Comparison of ENCODE assay signal across 1 cellular context in the genomic region with DNA sequence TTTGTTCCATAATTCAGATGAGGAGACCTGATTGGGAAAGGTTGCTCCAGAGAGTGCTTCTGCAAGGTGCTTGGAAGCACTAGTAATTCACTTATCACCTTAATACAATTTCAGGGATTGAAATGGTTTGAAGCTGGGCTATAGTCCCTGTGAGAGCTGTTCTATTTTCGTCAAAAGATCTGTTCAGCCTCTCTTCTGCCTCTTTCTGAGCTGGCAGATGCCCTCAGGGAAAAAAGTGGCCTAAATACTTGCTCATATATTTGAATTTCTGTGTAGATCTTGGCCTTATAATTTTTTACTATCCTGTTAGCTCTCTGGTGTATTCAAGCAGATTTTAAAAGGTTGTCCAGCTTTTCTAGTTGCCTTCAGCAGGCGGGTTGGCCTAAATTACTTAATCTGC.
TF ChIP-seq lines count a peak whose summit lies in the region.

No MANE protein-coding gene starts in this region.

TF ChIP-seq in GM23338, 12 proteins besides CTCF, POLR2A, EP300 and RAD21 (continued from another document):
- TF ChIP-seq, protein P1, sequence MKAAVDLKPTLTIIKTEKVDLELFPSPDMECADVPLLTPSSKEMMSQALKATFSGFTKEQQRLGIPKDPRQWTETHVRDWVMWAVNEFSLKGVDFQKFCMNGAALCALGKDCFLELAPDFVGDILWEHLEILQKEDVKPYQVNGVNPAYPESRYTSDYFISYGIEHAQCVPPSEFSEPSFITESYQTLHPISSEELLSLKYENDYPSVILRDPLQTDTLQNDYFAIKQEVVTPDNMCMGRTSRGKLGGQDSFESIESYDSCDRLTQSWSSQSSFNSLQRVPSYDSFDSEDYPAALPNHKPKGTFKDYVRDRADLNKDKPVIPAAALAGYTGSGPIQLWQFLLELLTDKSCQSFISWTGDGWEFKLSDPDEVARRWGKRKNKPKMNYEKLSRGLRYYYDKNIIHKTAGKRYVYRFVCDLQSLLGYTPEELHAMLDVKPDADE (IDR thresholded peaks at IDR 0.05): no peak
- TF ChIP-seq EZH2phosphoT487 (IDR thresholded peaks at IDR 0.05; ENCODE audit: unreplicated experiment): no peak
- TF ChIP-seq, protein P2, sequence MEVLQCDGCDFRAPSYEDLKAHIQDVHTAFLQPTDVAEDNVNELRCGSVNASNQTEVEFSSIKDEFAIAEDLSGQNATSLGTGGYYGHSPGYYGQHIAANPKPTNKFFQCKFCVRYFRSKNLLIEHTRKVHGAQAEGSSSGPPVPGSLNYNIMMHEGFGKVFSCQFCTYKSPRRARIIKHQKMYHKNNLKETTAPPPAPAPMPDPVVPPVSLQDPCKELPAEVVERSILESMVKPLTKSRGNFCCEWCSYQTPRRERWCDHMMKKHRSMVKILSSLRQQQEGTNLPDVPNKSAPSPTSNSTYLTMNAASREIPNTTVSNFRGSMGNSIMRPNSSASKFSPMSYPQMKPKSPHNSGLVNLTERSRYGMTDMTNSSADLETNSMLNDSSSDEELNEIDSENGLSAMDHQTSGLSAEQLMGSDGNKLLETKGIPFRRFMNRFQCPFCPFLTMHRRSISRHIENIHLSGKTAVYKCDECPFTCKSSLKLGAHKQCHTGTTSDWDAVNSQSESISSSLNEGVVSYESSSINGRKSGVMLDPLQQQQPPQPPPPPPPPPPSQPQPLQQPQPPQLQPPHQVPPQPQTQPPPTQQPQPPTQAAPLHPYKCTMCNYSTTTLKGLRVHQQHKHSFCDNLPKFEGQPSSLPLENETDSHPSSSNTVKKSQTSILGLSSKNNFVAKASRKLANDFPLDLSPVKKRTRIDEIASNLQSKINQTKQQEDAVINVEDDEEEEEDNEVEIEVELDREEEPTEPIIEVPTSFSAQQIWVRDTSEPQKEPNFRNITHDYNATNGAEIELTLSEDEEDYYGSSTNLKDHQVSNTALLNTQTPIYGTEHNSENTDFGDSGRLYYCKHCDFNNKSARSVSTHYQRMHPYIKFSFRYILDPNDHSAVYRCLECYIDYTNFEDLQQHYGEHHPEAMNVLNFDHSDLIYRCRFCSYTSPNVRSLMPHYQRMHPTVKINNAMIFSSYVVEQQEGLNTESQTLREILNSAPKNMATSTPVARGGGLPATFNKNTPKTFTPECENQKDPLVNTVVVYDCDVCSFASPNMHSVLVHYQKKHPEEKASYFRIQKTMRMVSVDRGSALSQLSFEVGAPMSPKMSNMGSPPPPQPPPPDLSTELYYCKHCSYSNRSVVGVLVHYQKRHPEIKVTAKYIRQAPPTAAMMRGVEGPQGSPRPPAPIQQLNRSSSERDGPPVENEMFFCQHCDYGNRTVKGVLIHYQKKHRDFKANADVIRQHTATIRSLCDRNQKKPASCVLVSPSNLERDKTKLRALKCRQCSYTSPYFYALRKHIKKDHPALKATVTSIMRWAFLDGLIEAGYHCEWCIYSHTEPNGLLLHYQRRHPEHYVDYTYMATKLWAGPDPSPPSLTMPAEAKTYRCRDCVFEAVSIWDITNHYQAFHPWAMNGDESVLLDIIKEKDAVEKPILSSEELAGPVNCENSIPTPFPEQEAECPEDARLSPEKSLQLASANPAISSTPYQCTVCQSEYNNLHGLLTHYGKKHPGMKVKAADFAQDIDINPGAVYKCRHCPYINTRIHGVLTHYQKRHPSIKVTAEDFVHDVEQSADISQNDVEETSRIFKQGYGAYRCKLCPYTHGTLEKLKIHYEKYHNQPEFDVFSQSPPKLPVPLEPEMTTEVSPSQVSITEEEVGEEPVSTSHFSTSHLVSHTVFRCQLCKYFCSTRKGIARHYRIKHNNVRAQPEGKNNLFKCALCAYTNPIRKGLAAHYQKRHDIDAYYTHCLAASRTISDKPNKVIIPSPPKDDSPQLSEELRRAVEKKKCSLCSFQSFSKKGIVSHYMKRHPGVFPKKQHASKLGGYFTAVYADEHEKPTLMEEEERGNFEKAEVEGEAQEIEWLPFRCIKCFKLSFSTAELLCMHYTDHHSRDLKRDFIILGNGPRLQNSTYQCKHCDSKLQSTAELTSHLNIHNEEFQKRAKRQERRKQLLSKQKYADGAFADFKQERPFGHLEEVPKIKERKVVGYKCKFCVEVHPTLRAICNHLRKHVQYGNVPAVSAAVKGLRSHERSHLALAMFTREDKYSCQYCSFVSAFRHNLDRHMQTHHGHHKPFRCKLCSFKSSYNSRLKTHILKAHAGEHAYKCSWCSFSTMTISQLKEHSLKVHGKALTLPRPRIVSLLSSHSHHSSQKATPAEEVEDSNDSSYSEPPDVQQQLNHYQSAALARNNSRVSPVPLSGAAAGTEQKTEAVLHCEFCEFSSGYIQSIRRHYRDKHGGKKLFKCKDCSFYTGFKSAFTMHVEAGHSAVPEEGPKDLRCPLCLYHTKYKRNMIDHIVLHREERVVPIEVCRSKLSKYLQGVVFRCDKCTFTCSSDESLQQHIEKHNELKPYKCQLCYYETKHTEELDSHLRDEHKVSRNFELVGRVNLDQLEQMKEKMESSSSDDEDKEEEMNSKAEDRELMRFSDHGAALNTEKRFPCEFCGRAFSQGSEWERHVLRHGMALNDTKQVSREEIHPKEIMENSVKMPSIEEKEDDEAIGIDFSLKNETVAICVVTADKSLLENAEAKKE (CRISPR knock-in tag; IDR thresholded peaks at IDR 0.05): no peak
